In the genomic region with DNA sequence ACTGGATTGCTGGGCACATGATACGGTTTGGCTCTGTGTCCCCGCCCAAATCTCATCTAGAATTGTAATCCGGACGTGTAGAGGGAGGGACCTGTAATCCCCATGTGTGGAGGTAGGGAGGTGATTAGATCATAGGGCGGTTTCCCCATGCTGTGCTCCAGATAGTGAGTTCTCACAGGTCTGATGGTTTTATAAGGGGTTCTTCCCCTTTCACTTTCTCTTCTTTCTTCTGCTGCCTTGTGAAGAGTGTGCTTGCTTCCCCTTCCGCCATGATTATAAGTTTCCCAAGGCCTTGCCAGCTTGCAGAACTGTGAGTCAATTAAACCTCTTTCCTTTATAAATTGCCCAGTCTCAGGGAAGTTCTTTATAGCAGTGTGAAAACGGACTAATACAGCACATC, we compare ENCODE assay signal across 8 cellular contexts. TPM values are rescaled to one million over a fixed set of nuclear protein-coding genes. Genes with fewer than 3 reads are reported as not detected.
DNase-seq lines count a peak whose midpoint lies in the region; ATAC-seq and TF ChIP-seq lines count a peak whose summit lies in the region.

No MANE protein-coding gene starts in this region.

- intact Hi-C loops in left ventricle myocardium superior (cut with micrococcal nuclease), result no loop called here

- DNase-seq in left ventricle myocardium superior (no peak), HCEC 1CT (no peak), GDM1 (lab: John Stamatoyannopoulos, UW) (no peak), NCI-H2171 treated with DMSO at 0.1 percent for 48 hours (lab: John Stamatoyannopoulos, UW) (no peak), 8988T (no peak)

- TF ChIP-seq POLR2A in GM18505 (IDR thresholded peaks at IDR 0.05; ENCODE audit: borderline replicate concordance, extremely low read depth, insufficient read depth, insufficient read length), result no peak

- peak; percentile 92 for ATAC-seq in GM18505 (IDR thresholded peaks at IDR 0.05; ENCODE audit: unreplicated experiment)
- peak; percentile 81 for ATAC-seq in GM21528 (IDR thresholded peaks at IDR 0.05; ENCODE audit: low FRiP score, unreplicated experiment)
- ATAC-seq in HG03558 (IDR thresholded peaks at IDR 0.05; ENCODE audit: extremely low read depth, unreplicated experiment), result peak; percentile 58
- peak; percentile 44 for ATAC-seq in left ventricle myocardium superior

RNA-seq across cellular contexts. Expression of gene MTIF3, which starts 32.6 kb away (rescaled TPM):
- 179 TPM for total RNA-seq in left ventricle myocardium superior

RNA-seq across cellular contexts. Expression of gene GTF3A, which starts 58.6 kb away (rescaled TPM):
- 227 TPM for total RNA-seq in left ventricle myocardium superior
